In genomic region chr14:67459336-67459735, GRCh38 we compare ENCODE assay signal across 22 cellular contexts. TPM values are rescaled to one million over a fixed set of nuclear protein-coding genes. Genes with fewer than 3 reads are reported as not detected.
DNase-seq lines count a peak whose midpoint lies in the region; ATAC-seq, FAIRE-seq and TF ChIP-seq lines count a peak whose summit lies in the region.
"Had no signal": no experiment of that assay in that cellular context is flagged by ENCODE, and none has a peak within 500 bp of the region (broad histone marks: within the 10 kb centered on the region; RNA-seq: fewer than 3 reads in every experiment).

No MANE protein-coding gene starts in this region.

- peaks cover 39% of the 10 kb centered on the region for H3K4me1 ChIP-seq in left ventricle myocardium inferior
- H3K4me1 ChIP-seq in parathyroid adenoma: peaks cover 56% of the 10 kb centered on the region
- H3K4me1 ChIP-seq: BLaER1 treated with 17β-estradiol and CSF1 and Interleukin-3, amounts not matched to agents 10 nM and 100 nM had no signal

- FAIRE-seq in urothelium cell line (lab: Jason Lieb, UNC): peak; percentile 74
- no peak for FAIRE-seq in HTR-8/SVneo (lab: Jason Lieb, UNC)
- FAIRE-seq: GM12878, H1 had no signal

- H3K36me3 ChIP-seq in left ventricle myocardium inferior (no peaks in the 10 kb centered on the region), parathyroid adenoma (ENCODE audit: control insufficient read depth, insufficient read depth, low read length) (no peaks in the 10 kb centered on the region)
- H3K36me3 ChIP-seq: BLaER1 treated with 17β-estradiol and CSF1 and Interleukin-3, amounts not matched to agents 10 nM and 100 nM had no signal

- no peaks in the 10 kb centered on the region for H3K9me3 ChIP-seq in left ventricle myocardium inferior (replicated peaks)
- no peaks in the 10 kb centered on the region for H3K9me3 ChIP-seq in parathyroid adenoma (ENCODE audit: control insufficient read depth, low read length)

- H3K4me2 ChIP-seq in parathyroid adenoma (ENCODE audit: low read length): peak overlapping the region; percentile 48
- H3K4me2 ChIP-seq: BLaER1 treated with 17β-estradiol and CSF1 and Interleukin-3, amounts not matched to agents 10 nM and 100 nM had no signal

- H3K27ac ChIP-seq in left ventricle myocardium inferior (replicated peaks) (peak overlapping the region; percentile 42), parathyroid adenoma (peak overlapping the region; percentile 98)
- H3K27ac ChIP-seq: BLaER1 treated with 17β-estradiol and CSF1 and Interleukin-3, amounts not matched to agents 10 nM and 100 nM had no signal

- no peak overlapping the region for H3K9ac ChIP-seq in parathyroid adenoma
- H3K9ac ChIP-seq: BLaER1 treated with 17β-estradiol and CSF1 and Interleukin-3, amounts not matched to agents 10 nM and 100 nM had no signal

- H3K27me3 ChIP-seq in left ventricle myocardium inferior (ENCODE audit: low read depth) (peaks cover 4% of the 10 kb centered on the region), parathyroid adenoma (ENCODE audit: control insufficient read depth, insufficient read depth, low read length) (no peaks in the 10 kb centered on the region)
- H3K27me3 ChIP-seq: BLaER1 treated with 17β-estradiol and CSF1 and Interleukin-3, amounts not matched to agents 10 nM and 100 nM had no signal

- peak overlapping the region; percentile 65 for H2AFZ ChIP-seq in parathyroid adenoma

- H3K79me2 ChIP-seq in parathyroid adenoma: no peaks in the 10 kb centered on the region

- intact Hi-C loops in Right ventricle myocardium inferior (cut with DNase I): no loop called here
- intact Hi-C loops in cardiac septum (cut with DNase I): no loop called here
- intact Hi-C loops in left ventricle myocardium inferior (cut with micrococcal nuclease): no loop called here
- intact Hi-C loops in head of caudate nucleus (cut with DNase I): no loop called here

- H3K4me3 ChIP-seq in left ventricle myocardium inferior (no peak overlapping the region), parathyroid adenoma (ENCODE audit: low read depth, low read length) (no peak overlapping the region)
- H3K4me3 ChIP-seq: BLaER1 treated with 17β-estradiol and CSF1 and Interleukin-3, amounts not matched to agents 10 nM and 100 nM; GM12878 had no signal

- DNase-seq in Right ventricle myocardium inferior (ENCODE audit: missing footprints) (no peak), cardiac septum (ENCODE audit: low spot score) (no peak), left ventricle myocardium inferior (no peak), urothelium cell line (ENCODE audit: low spot score) (no peak), HTR-8/SVneo (ENCODE audit: insufficient read length, low spot score) (no peak), head of caudate nucleus (no peak), NCI-H2171 treated with DMSO at 0.1 percent for 48 hours (lab: John Stamatoyannopoulos, UW) (no peak)
- DNase-seq: 8988T; CD8-positive, alpha-beta T cell; COR-L47; DMS 273 treated with DMSO at 0.1 percent for 48 hours; DMS53; DND-41; EL; H9; IMR-90 had no signal

- TF ChIP-seq CTCF in left ventricle myocardium inferior (IDR thresholded peaks at IDR 0.05; ENCODE audit: borderline replicate concordance): no peak
- no peak for TF ChIP-seq CTCF in parathyroid adenoma (IDR thresholded peaks at IDR 0.05)

- ATAC-seq in Right ventricle myocardium inferior: peak; percentile 43
- ATAC-seq: CD8-positive, alpha-beta T cell; GM12878 had no signal

RNA-seq across cellular contexts. Expression of gene TMEM229B, which starts 29.2 kb away (rescaled TPM):
- total RNA-seq in Right ventricle myocardium inferior (4.2 TPM), cardiac septum (1.6 TPM), left ventricle myocardium inferior (1.4 TPM)
- total RNA-seq: A673 had no signal

RNA-seq across cellular contexts. Expression of gene PLEK2, which starts 47.4 kb away (rescaled TPM):
- total RNA-seq in Right ventricle myocardium inferior (not detected), cardiac septum (0.40 TPM), left ventricle myocardium inferior (not detected)
- total RNA-seq: B cell; CD8-positive, alpha-beta T cell; GM12878; H9 had no signal
